8 cellular contexts compared by ENCODE assay signal in the genomic region with DNA sequence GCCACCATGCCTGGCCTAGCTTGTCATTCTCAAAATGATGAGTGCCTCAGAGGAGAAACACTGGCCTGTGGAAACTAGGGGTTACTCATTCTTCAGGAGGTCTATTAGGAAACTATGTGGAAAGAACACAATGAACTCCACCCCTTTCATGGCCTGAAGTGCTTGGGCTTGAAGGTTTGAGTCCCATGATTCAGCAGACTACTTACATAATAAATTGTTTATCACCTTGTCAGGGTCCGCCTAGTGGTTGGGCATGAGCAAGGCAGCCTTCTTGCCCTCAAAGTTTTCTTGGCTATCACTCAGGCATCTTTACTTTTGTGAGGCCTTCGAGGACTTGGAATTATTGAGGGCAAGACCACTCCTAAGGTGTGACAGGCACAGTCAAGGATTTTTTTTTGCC.
A peak's percentile ranks its signal among the peaks of the same experiment; 100 is the strongest.
DNase-seq lines count a peak whose midpoint lies in the region; ATAC-seq and TF ChIP-seq lines count a peak whose summit lies in the region.

No MANE protein-coding gene starts in this region.

- H3K4me1 ChIP-seq in Panc1 (ENCODE audit: control insufficient read depth, insufficient read depth, low read length) (no peaks in the 10 kb centered on the region), mesenchymal stem cell (ENCODE audit: control insufficient read depth, insufficient read depth, low read depth, low read length) (no peaks in the 10 kb centered on the region)

- no peaks in the 10 kb centered on the region for H3K9me3 ChIP-seq in Panc1 (ENCODE audit: control insufficient read depth, insufficient read depth, low read depth, low read length)
- no peaks in the 10 kb centered on the region for H3K9me3 ChIP-seq in mesenchymal stem cell (ENCODE audit: control insufficient read depth, low read length)

- H3K14ac ChIP-seq in mesenchymal stem cell (ENCODE audit: low read length in 2 of 2): no peak overlapping the region

- H2AK5ac ChIP-seq in mesenchymal stem cell (ENCODE audit: low read length, severe bottlenecking): no peak overlapping the region

- H3K23ac ChIP-seq in mesenchymal stem cell (ENCODE audit: low read length in 2 of 2): no peak overlapping the region

- H3K4me3 ChIP-seq in Panc1 (ENCODE audit: low read depth in 2 of 2, low read length in 2 of 2) (no peak overlapping the region), mesenchymal stem cell (ENCODE audit: insufficient read depth in 1 of 2, low read depth in 1 of 2, low read length in 2 of 2) (no peak overlapping the region)

- ATAC-seq in HG02943 (IDR thresholded peaks at IDR 0.05; ENCODE audit: low read depth, unreplicated experiment) (peak; percentile 64), Panc1 (no peak)

- H4K8ac ChIP-seq in mesenchymal stem cell (ENCODE audit: low read length): no peak overlapping the region

- no peak overlapping the region for H3K4me2 ChIP-seq in mesenchymal stem cell (ENCODE audit: low read length, poor library complexity, severe bottlenecking)

- 72% methylated on average over 2 of the region's 2 CpGs for WGBS in mesenchymal stem cell

- intact Hi-C loops in Panc1 (cut with micrococcal nuclease; ENCODE audit: unreplicated experiment): no loop called here

- no peak overlapping the region for H3K27ac ChIP-seq in Panc1 (ENCODE audit: low read length)
- H3K27ac ChIP-seq in mesenchymal stem cell (ENCODE audit: low read length, poor library complexity, severe bottlenecking): no peak overlapping the region

- DNase-seq in DMS 273 (lab: John Stamatoyannopoulos, UW; ENCODE audit: unreplicated experiment) (peak; percentile 34), DMS 273 treated with DMSO at 0.1 percent for 48 hours (lab: John Stamatoyannopoulos, UW) (no peak), Panc1 (ENCODE audit: low read depth, low spot score) (no peak), mesenchymal stem cell (peak; percentile 10), GM19238 (ENCODE audit: insufficient read length, low spot score) (no peak), NCI-H345 (lab: John Stamatoyannopoulos, UW) (no peak)
- DNase-seq in activated CD4-positive, alpha-beta T cell treated with anti-CD3 and anti-CD28 coated beads, Interleukin-2, amount 50 U/mL, for 48 hours: no peak

- in situ Hi-C loops in Panc1 (cut with HindIII; ENCODE audit: low pct_unique_long_range_greater_than_20kb, low sequenced_read_pairs): no loop called here

- H4K91ac ChIP-seq in mesenchymal stem cell (ENCODE audit: low read length): no peak overlapping the region

- TF ChIP-seq CTCF in Panc1 (IDR thresholded peaks at IDR 0.05): peak; percentile 39

- no peaks in the 10 kb centered on the region for H3K27me3 ChIP-seq in Panc1 (ENCODE audit: control insufficient read depth, insufficient read depth, low read length)
- no peaks in the 10 kb centered on the region for H3K27me3 ChIP-seq in mesenchymal stem cell (ENCODE audit: control insufficient read depth in 1 of 2, insufficient read depth in 1 of 2, low read length in 2 of 2)

- H3K4ac ChIP-seq in mesenchymal stem cell (ENCODE audit: low read depth in 1 of 2, low read length in 2 of 2): no peak overlapping the region

- no peak overlapping the region for H2BK15ac ChIP-seq in mesenchymal stem cell (ENCODE audit: low read depth, poor library complexity, severe bottlenecking)

- H3K9ac ChIP-seq in mesenchymal stem cell (ENCODE audit: low read length): no peak overlapping the region

- no peaks in the 10 kb centered on the region for H3K79me1 ChIP-seq in mesenchymal stem cell (replicated peaks; ENCODE audit: low read length, poor library complexity, severe bottlenecking)

- no peak overlapping the region for H2BK5ac ChIP-seq in mesenchymal stem cell (ENCODE audit: low read depth, low read length, poor library complexity, severe bottlenecking)

- CTCF ChIA-PET in Panc1 (lab: Charles Lee): no interaction called here

- no peak overlapping the region for H2BK120ac ChIP-seq in mesenchymal stem cell (ENCODE audit: low read depth, low read length)

- H3K18ac ChIP-seq in mesenchymal stem cell (ENCODE audit: low read depth in 1 of 2, low read length in 2 of 2): no peak overlapping the region

- no peak overlapping the region for H2BK12ac ChIP-seq in mesenchymal stem cell (ENCODE audit: low read length in 2 of 2)

- POLR2A ChIA-PET in Panc1 (lab: Charles Lee): no interaction called here

- no TSS peak for BruUV-seq in Panc1 (replicated peaks; lab: Mats Ljungman, UMichigan)

- no peak overlapping the region for H2AFZ ChIP-seq in mesenchymal stem cell (ENCODE audit: low read depth, low read length)

- H3K36me3 ChIP-seq in Panc1 (ENCODE audit: control insufficient read depth, insufficient read depth, low read length): no peaks in the 10 kb centered on the region
- H3K36me3 ChIP-seq in mesenchymal stem cell (ENCODE audit: control insufficient read depth in 1 of 2, insufficient read depth in 2 of 2, low read depth in 1 of 2, low read length in 2 of 2): no peaks in the 10 kb centered on the region

Comparison
In these comparisons a context has a peak if more than half of its experiments do, and no peak if none do; other contexts are left out.
1. DNase-seq: peak in DMS 273 (single experiment) and mesenchymal stem cell (single experiment); none in DMS 273 treated with DMSO at 0.1 percent for 48 hours (single experiment), Panc1 (single experiment), GM19238 (single experiment), activated CD4-positive, alpha-beta T cell treated with anti-CD3 and anti-CD28 coated beads, Interleukin-2, amount 50 U/mL, for 48 hours (0 of 2) and NCI-H345 (single experiment).